Comparison of ENCODE assay signal across 1 cellular context in the genomic region with DNA sequence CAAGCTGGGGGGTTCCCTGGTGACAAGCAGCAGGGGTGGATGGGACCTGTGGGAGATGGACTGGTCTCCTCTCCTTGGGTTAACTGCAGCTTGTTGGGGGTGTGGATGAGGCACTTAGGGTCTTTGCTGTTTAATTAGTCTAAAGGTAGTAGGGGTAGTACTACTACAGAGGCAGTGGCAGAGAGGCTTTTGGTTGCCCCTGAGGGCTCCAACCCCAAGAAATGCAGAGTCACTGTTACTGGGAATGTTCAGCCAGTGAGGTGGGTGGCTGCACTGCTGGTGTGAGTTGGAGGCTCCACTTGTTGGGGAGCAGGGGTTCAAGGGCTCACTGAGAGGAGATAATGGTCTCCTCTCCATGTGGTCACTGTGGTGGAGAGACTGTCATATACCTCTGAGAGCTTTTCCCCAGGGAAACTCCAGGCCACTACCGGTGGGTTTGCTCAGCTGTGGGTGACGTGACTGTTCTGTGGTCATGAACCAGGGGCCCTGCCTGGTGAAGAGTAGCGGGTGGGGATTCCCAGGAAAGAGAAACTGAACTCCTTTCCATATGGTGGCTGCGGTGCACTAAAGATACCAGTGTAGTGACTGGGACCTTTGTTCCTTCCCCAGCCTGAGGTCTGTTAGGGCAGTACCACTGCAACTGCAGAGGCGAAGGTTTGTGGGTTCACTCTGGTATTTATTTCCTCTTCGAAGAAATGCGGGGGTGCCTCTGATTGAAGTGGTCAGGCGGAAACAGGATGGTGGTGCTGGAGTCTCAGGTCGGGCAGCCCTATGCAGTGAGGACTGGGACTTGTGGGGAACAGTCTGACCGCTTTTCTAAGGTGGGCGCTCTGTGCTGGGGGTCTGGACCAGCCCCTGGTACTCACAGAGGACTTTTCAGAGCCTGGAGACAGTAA.
A peak's percentile ranks its signal among the peaks of the same experiment; 100 is the strongest.
TF ChIP-seq lines count a peak whose summit lies in the region.

No MANE protein-coding gene starts in this region.

TF ChIP-seq in K562, 482 proteins besides CTCF, POLR2A, EP300 and RAD21 (continued from another document):
- TF ChIP-seq ZNF407 (IDR thresholded peaks at IDR 0.05; ENCODE audit: low read depth) (no peak), THRB (CRISPR knock-in tag; conservative IDR thresholded peaks at IDR 0.05) (no peak), PML (IDR thresholded peaks at IDR 0.05; ENCODE audit: low read length) (no peak), ZNF165 (CRISPR knock-in tag; IDR thresholded peaks at IDR 0.05; ENCODE audit: borderline replicate concordance) (no peak), NEUROD1 (IDR thresholded peaks at IDR 0.05; ENCODE audit: borderline replicate concordance, low read depth, low read length, partially characterized antibody) (no peak), TSHZ1 (CRISPR knock-in tag; IDR thresholded peaks at IDR 0.05) (no peak), KLF16 (IDR thresholded peaks at IDR 0.05) (no peak), FOXA3 (CRISPR knock-in tag; conservative IDR thresholded peaks at IDR 0.05 in 1 of 2, IDR thresholded peaks at IDR 0.05 in 1 of 2) (no peak), ZFP30 (CRISPR knock-in tag; IDR thresholded peaks at IDR 0.05; ENCODE audit: borderline replicate concordance) (no peak)
- TF ChIP-seq, protein P1, sequence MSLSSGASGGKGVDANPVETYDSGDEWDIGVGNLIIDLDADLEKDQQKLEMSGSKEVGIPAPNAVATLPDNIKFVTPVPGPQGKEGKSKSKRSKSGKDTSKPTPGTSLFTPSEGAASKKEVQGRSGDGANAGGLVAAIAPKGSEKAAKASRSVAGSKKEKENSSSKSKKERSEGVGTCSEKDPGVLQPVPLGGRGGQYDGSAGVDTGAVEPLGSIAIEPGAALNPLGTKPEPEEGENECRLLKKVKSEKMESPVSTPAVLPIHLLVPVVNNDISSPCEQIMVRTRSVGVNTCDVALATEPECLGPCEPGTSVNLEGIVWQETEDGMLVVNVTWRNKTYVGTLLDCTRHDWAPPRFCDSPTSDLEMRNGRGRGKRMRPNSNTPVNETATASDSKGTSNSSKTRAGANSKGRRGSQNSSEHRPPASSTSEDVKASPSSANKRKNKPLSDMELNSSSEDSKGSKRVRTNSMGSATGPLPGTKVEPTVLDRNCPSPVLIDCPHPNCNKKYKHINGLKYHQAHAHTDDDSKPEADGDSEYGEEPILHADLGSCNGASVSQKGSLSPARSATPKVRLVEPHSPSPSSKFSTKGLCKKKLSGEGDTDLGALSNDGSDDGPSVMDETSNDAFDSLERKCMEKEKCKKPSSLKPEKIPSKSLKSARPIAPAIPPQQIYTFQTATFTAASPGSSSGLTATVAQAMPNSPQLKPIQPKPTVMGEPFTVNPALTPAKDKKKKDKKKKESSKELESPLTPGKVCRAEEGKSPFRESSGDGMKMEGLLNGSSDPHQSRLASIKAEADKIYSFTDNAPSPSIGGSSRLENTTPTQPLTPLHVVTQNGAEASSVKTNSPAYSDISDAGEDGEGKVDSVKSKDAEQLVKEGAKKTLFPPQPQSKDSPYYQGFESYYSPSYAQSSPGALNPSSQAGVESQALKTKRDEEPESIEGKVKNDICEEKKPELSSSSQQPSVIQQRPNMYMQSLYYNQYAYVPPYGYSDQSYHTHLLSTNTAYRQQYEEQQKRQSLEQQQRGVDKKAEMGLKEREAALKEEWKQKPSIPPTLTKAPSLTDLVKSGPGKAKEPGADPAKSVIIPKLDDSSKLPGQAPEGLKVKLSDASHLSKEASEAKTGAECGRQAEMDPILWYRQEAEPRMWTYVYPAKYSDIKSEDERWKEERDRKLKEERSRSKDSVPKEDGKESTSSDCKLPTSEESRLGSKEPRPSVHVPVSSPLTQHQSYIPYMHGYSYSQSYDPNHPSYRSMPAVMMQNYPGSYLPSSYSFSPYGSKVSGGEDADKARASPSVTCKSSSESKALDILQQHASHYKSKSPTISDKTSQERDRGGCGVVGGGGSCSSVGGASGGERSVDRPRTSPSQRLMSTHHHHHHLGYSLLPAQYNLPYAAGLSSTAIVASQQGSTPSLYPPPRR (CRISPR knock-in tag; IDR thresholded peaks at IDR 0.05; ENCODE audit: borderline replicate concordance): no peak
- TF ChIP-seq, protein P2, sequence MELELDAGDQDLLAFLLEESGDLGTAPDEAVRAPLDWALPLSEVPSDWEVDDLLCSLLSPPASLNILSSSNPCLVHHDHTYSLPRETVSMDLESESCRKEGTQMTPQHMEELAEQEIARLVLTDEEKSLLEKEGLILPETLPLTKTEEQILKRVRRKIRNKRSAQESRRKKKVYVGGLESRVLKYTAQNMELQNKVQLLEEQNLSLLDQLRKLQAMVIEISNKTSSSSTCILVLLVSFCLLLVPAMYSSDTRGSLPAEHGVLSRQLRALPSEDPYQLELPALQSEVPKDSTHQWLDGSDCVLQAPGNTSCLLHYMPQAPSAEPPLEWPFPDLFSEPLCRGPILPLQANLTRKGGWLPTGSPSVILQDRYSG (tag; conservative IDR thresholded peaks at IDR 0.05; ENCODE audit: low read depth): 0 out of 2 replicates have a peak, but pooled peaks have one; percentile 41
TF ChIP-seq in K562: peak in this region for 18.
